Comparison of ENCODE assay signal across 1 cellular context in the genomic region with DNA sequence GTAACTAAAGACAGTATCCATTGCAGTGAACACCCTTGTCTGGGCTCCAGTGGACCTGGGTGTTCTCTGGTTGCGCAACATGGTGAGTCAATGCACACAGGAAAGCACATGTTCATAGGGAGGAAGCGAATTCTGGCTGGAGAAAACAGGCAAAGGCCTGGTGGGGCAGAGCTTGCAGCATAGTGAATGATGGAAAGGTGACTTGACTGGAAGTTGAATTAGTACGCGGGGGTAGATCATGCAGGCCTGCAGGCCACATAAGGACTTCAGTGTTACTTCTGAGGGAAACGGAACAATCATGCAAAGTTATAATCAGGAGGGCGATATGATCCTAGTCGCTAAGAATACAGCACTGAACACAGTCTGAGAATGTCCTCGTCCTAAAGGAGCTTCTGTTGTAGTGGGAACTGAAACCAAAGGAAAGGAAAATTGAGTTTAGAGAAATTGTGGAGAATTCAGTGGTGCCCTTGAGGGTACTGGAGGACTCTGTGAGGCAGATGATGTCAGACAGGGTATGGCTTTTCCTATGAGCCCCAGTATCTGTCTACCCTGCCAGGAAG.
TF ChIP-seq lines count a peak whose summit lies in the region.

No MANE protein-coding gene starts in this region.

TF ChIP-seq in HepG2, 621 proteins besides CTCF, POLR2A, EP300 and RAD21 (continued from another document and continues in another):
- TF ChIP-seq HMGXB3 (CRISPR knock-in tag; IDR thresholded peaks at IDR 0.05; ENCODE audit: borderline replicate concordance) (no peak), NFE2L2 (IDR thresholded peaks at IDR 0.05; ENCODE audit: low read length) (no peak), ZNF747 (CRISPR knock-in tag; IDR thresholded peaks at IDR 0.05; ENCODE audit: borderline replicate concordance) (no peak), ZNF704 (CRISPR knock-in tag; IDR thresholded peaks at IDR 0.05; ENCODE audit: borderline replicate concordance) (no peak), POGZ (CRISPR knock-in tag; IDR thresholded peaks at IDR 0.05) (peak; percentile 94), ZNF878 (CRISPR knock-in tag; IDR thresholded peaks at IDR 0.05) (peak; percentile 70; the same call in 1 of the 2 replicates), ATM (IDR thresholded peaks at IDR 0.05; ENCODE audit: borderline replicate concordance) (no peak), ATF3 (CRISPR knock-in tag; IDR thresholded peaks at IDR 0.05) (peak; percentile 86), SP4 (CRISPR knock-in tag; IDR thresholded peaks at IDR 0.05) (no peak), RFXAP (CRISPR knock-in tag; IDR thresholded peaks at IDR 0.05; ENCODE audit: borderline replicate concordance) (no peak), ARNT (IDR thresholded peaks at IDR 0.05) (no peak), ZFP90 (CRISPR knock-in tag; IDR thresholded peaks at IDR 0.05; ENCODE audit: borderline replicate concordance) (no peak), FIP1L1 (IDR thresholded peaks at IDR 0.05; ENCODE audit: borderline replicate concordance, insufficient read depth, low read depth, low read length) (no peak), ZSCAN20 (CRISPR knock-in tag; IDR thresholded peaks at IDR 0.05; ENCODE audit: borderline replicate concordance) (no peak), CBX1 (IDR thresholded peaks at IDR 0.05; ENCODE audit: low read depth) (no peak), ZNF574 (CRISPR knock-in tag; IDR thresholded peaks at IDR 0.05) (peak; percentile 36; the same call in 1 of the 2 replicates), PATZ1 (CRISPR knock-in tag; IDR thresholded peaks at IDR 0.05) (no peak), ZNF296 (CRISPR knock-in tag; conservative IDR thresholded peaks at IDR 0.05) (no peak), SOX6 (IDR thresholded peaks at IDR 0.05) (no peak), SOX6 (CRISPR knock-in tag; IDR thresholded peaks at IDR 0.05) (peak; percentile 51; the same call in 1 of the 2 replicates), HDAC2 (CRISPR knock-in tag; IDR thresholded peaks at IDR 0.05) (peak; percentile 60), MLX (CRISPR knock-in tag; IDR thresholded peaks at IDR 0.05) (peak; percentile 44; the same call in 1 of the 2 replicates), SSRP1 (CRISPR knock-in tag; IDR thresholded peaks at IDR 0.05) (0 out of 2 replicates have a peak, but pooled peaks have one; percentile 61), KAT2B (IDR thresholded peaks at IDR 0.05; ENCODE audit: borderline replicate concordance, low read depth, low read length) (no peak), TRIM24 (CRISPR knock-in tag; IDR thresholded peaks at IDR 0.05) (peak; percentile 97), ZBTB4 (CRISPR knock-in tag; IDR thresholded peaks at IDR 0.05; ENCODE audit: borderline replicate concordance) (no peak), FOXP1 (IDR thresholded peaks at IDR 0.05) (no peak), FOXP1 (CRISPR knock-in tag; IDR thresholded peaks at IDR 0.05) (peak; percentile 49; the same call in 1 of the 2 replicates), ZNF101 (CRISPR knock-in tag; IDR thresholded peaks at IDR 0.05; ENCODE audit: borderline replicate concordance, low read depth) (no peak), ZNF264 (CRISPR knock-in tag; IDR thresholded peaks at IDR 0.05) (peak; percentile 60; the same call in 1 of the 2 replicates), ZNF235 (CRISPR knock-in tag; IDR thresholded peaks at IDR 0.05; ENCODE audit: borderline replicate concordance) (no peak), ZNF563 (CRISPR knock-in tag; IDR thresholded peaks at IDR 0.05) (no peak)
- TF ChIP-seq, protein P1, sequence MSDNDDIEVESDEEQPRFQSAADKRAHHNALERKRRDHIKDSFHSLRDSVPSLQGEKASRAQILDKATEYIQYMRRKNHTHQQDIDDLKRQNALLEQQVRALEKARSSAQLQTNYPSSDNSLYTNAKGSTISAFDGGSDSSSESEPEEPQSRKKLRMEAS (IDR thresholded peaks at IDR 0.05): peak; percentile 92
- TF ChIP-seq, protein P2, sequence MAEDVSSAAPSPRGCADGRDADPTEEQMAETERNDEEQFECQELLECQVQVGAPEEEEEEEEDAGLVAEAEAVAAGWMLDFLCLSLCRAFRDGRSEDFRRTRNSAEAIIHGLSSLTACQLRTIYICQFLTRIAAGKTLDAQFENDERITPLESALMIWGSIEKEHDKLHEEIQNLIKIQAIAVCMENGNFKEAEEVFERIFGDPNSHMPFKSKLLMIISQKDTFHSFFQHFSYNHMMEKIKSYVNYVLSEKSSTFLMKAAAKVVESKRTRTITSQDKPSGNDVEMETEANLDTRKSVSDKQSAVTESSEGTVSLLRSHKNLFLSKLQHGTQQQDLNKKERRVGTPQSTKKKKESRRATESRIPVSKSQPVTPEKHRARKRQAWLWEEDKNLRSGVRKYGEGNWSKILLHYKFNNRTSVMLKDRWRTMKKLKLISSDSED (CRISPR knock-in tag; IDR thresholded peaks at IDR 0.05): no peak
- TF ChIP-seq, protein P3, sequence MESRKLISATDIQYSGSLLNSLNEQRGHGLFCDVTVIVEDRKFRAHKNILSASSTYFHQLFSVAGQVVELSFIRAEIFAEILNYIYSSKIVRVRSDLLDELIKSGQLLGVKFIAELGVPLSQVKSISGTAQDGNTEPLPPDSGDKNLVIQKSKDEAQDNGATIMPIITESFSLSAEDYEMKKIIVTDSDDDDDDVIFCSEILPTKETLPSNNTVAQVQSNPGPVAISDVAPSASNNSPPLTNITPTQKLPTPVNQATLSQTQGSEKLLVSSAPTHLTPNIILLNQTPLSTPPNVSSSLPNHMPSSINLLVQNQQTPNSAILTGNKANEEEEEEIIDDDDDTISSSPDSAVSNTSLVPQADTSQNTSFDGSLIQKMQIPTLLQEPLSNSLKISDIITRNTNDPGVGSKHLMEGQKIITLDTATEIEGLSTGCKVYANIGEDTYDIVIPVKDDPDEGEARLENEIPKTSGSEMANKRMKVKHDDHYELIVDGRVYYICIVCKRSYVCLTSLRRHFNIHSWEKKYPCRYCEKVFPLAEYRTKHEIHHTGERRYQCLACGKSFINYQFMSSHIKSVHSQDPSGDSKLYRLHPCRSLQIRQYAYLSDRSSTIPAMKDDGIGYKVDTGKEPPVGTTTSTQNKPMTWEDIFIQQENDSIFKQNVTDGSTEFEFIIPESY (CRISPR knock-in tag; IDR thresholded peaks at IDR 0.05): 0 out of 2 replicates have a peak, but pooled peaks have one; percentile 32
- TF ChIP-seq, protein P4, sequence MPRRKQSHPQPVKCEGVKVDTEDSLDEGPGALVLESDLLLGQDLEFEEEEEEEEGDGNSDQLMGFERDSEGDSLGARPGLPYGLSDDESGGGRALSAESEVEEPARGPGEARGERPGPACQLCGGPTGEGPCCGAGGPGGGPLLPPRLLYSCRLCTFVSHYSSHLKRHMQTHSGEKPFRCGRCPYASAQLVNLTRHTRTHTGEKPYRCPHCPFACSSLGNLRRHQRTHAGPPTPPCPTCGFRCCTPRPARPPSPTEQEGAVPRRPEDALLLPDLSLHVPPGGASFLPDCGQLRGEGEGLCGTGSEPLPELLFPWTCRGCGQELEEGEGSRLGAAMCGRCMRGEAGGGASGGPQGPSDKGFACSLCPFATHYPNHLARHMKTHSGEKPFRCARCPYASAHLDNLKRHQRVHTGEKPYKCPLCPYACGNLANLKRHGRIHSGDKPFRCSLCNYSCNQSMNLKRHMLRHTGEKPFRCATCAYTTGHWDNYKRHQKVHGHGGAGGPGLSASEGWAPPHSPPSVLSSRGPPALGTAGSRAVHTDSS (CRISPR knock-in tag; conservative IDR thresholded peaks at IDR 0.05): no peak
